Comparison of ENCODE assay signal across 11 cellular contexts in genomic region chr5:154701181-154701580, GRCh38. TPM values are rescaled to one million over a fixed set of nuclear protein-coding genes. Genes with fewer than 3 reads are reported as not detected.
A peak's percentile ranks its signal among the peaks of the same experiment; 100 is the strongest.
DNase-seq lines count a peak whose midpoint lies in the region; ATAC-seq and TF ChIP-seq lines count a peak whose summit lies in the region.
"Had no signal": no experiment of that assay in that cellular context is flagged by ENCODE, and none has a peak within 500 bp of the region (broad histone marks: within the 10 kb centered on the region; RNA-seq: fewer than 3 reads in every experiment).

No MANE protein-coding gene starts in this region.

- H3K9me3 Mint-ChIP-seq in WTC11 (no peaks in the 10 kb centered on the region), nephron progenitor cell (no peaks in the 10 kb centered on the region)
- H3K9me3 Mint-ChIP-seq: activated naive CD4-positive, alpha-beta T cell treated with anti-CD3 and anti-CD28 coated beads for 36 hours; naive thymus-derived CD8-positive, alpha-beta T cell; stimulated activated naive CD8-positive, alpha-beta T cell treated with anti-CD3 and anti-CD28 coated beads, Interleukin-15, Interleukin-2, amounts not matched to agents 100 ng/mL and 50 ng/mL, for 24 hours had no signal

- ATAC-seq in WTC11 (no peak; the same call in 1 of the 2 replicates), GM21447 (IDR thresholded peaks at IDR 0.05; ENCODE audit: unreplicated experiment) (no peak)
- ATAC-seq: gastroesophageal sphincter; naive thymus-derived CD8-positive, alpha-beta T cell had no signal

- CTCF ChIA-PET in WTC11 (lab: Charles Lee): no interaction called here

- TF ChIP-seq CTCF in WTC11 (IDR thresholded peaks at IDR 0.05) (no peak), nephron progenitor cell (IDR thresholded peaks at IDR 0.05) (no peak), osteoblast (IDR thresholded peaks at IDR 0.05; ENCODE audit: extremely low read depth, low read depth, low read length) (no peak)

- H3K36me3 Mint-ChIP-seq in WTC11 (no peaks in the 10 kb centered on the region), nephron progenitor cell (ENCODE audit: low read depth) (no peaks in the 10 kb centered on the region)
- H3K36me3 Mint-ChIP-seq: naive thymus-derived CD8-positive, alpha-beta T cell had no signal

- H2AFZ ChIP-seq in osteoblast (ENCODE audit: low read length): no peak overlapping the region

- H3K4me1 Mint-ChIP-seq in WTC11: peaks cover 45% of the 10 kb centered on the region
- H3K4me1 Mint-ChIP-seq in nephron progenitor cell: peaks cover 38% of the 10 kb centered on the region

- H3K36me3 ChIP-seq in osteoblast (ENCODE audit: insufficient read depth, low read length): no peaks in the 10 kb centered on the region
- H3K36me3 ChIP-seq: gastroesophageal sphincter had no signal

- no peak overlapping the region for H3K27ac ChIP-seq in osteoblast (ENCODE audit: low read depth, low read length)
- H3K27ac ChIP-seq: gastroesophageal sphincter had no signal

- H3K27ac Mint-ChIP-seq in WTC11: peak overlapping the region; percentile 83
- peak overlapping the region; percentile 1 for H3K27ac Mint-ChIP-seq in nephron progenitor cell
- H3K27ac Mint-ChIP-seq: activated naive CD4-positive, alpha-beta T cell treated with anti-CD3 and anti-CD28 coated beads for 36 hours; naive thymus-derived CD8-positive, alpha-beta T cell; stimulated activated naive CD8-positive, alpha-beta T cell treated with anti-CD3 and anti-CD28 coated beads, Interleukin-15, Interleukin-2, amounts not matched to agents 100 ng/mL and 50 ng/mL, for 24 hours had no signal

- DNase-seq in DMS79 (lab: John Stamatoyannopoulos, UW): peak; percentile 25
- peak; percentile 84 for DNase-seq in NCI-H1092 treated with DMSO at 0.1 percent for 48 hours (lab: John Stamatoyannopoulos, UW)
- DNase-seq in WTC11 (ENCODE audit: low spot score): no peak
- no peak for DNase-seq in nephron progenitor cell
- DNase-seq in osteoblast (ENCODE audit: insufficient read length, low spot score, missing footprints): no peak
- no peak for DNase-seq in NCI-H774 (lab: John Stamatoyannopoulos, UW)
- DNase-seq: activated naive CD4-positive, alpha-beta T cell treated with anti-CD3 and anti-CD28 coated beads for 36 hours; naive thymus-derived CD8-positive, alpha-beta T cell had no signal

- H4K20me1 ChIP-seq in osteoblast (ENCODE audit: insufficient read depth, low read length): no peaks in the 10 kb centered on the region

- H3K27me3 Mint-ChIP-seq in WTC11 (ENCODE audit: low read depth) (no peaks in the 10 kb centered on the region), nephron progenitor cell (ENCODE audit: low read depth, poor library complexity) (peaks cover 8% of the 10 kb centered on the region)
- H3K27me3 Mint-ChIP-seq: stimulated activated naive CD8-positive, alpha-beta T cell treated with anti-CD3 and anti-CD28 coated beads, Interleukin-15, Interleukin-2, amounts not matched to agents 100 ng/mL and 50 ng/mL, for 24 hours had no signal

- no peaks in the 10 kb centered on the region for H3K79me2 ChIP-seq in osteoblast (ENCODE audit: insufficient read depth, low read length)

- H3K27me3 ChIP-seq in osteoblast (ENCODE audit: insufficient read depth, low read length): no peaks in the 10 kb centered on the region
- H3K27me3 ChIP-seq: gastroesophageal sphincter had no signal

- H3K4me1 ChIP-seq in osteoblast (ENCODE audit: insufficient read depth, low read length): peaks cover 19% of the 10 kb centered on the region
- H3K4me1 ChIP-seq: gastroesophageal sphincter had no signal

- no peak overlapping the region for H3K4me3 ChIP-seq in osteoblast (ENCODE audit: insufficient read depth, low read length)
- H3K4me3 ChIP-seq: gastroesophageal sphincter had no signal

- no peak overlapping the region for H3K4me2 ChIP-seq in osteoblast (ENCODE audit: insufficient read depth, low read length)

- no peak overlapping the region for H3K4me3 Mint-ChIP-seq in WTC11
- no peak overlapping the region for H3K4me3 Mint-ChIP-seq in nephron progenitor cell
- H3K4me3 Mint-ChIP-seq: activated naive CD4-positive, alpha-beta T cell treated with anti-CD3 and anti-CD28 coated beads for 36 hours; naive thymus-derived CD8-positive, alpha-beta T cell; stimulated activated naive CD8-positive, alpha-beta T cell treated with anti-CD3 and anti-CD28 coated beads, Interleukin-15, Interleukin-2, amounts not matched to agents 100 ng/mL and 50 ng/mL, for 24 hours had no signal

- no peaks in the 10 kb centered on the region for H3K9me3 ChIP-seq in osteoblast (ENCODE audit: low read depth, low read length)
- H3K9me3 ChIP-seq: gastroesophageal sphincter had no signal

- POLR2A ChIA-PET in WTC11 (lab: Charles Lee): interaction anchor here (0.5 to 1.1 kb wide), 3 partner anchors 11 to 24 kb away, joined by 3 to 8 read pairs (median 5); no protein-coding TSS in a partner anchor

TF ChIP-seq in WTC11, 78 proteins besides CTCF, POLR2A, EP300 and RAD21 (continues in another document):
- no peak for TF ChIP-seq ZNF219 (CRISPR knock-in tag; IDR thresholded peaks at IDR 0.05; ENCODE audit: borderline replicate concordance)
- TF ChIP-seq ELF4 (CRISPR knock-in tag; IDR thresholded peaks at IDR 0.05; ENCODE audit: low read depth): no peak
- TF ChIP-seq ZBTB43 (CRISPR knock-in tag; IDR thresholded peaks at IDR 0.05): no peak
- TF ChIP-seq ZNF532 (CRISPR knock-in tag; IDR thresholded peaks at IDR 0.05; ENCODE audit: borderline replicate concordance): no peak
- TF ChIP-seq HMGA2 (CRISPR knock-in tag; IDR thresholded peaks at IDR 0.05): no peak
- TF ChIP-seq SMAD4 (CRISPR knock-in tag; IDR thresholded peaks at IDR 0.05): no peak
- TF ChIP-seq SOX15 (CRISPR knock-in tag; IDR thresholded peaks at IDR 0.05): no peak
- TF ChIP-seq ZSCAN18 (CRISPR knock-in tag; IDR thresholded peaks at IDR 0.05): no peak
- no peak for TF ChIP-seq E2F5 (CRISPR knock-in tag; IDR thresholded peaks at IDR 0.05)

RNA-seq across cellular contexts. Expression of gene LARP1, which starts 54.0 kb away (rescaled TPM):
- total RNA-seq in WTC11 (2021) (360 to 406 TPM (median 378 TPM) in 3 replicates), osteoblast (115 and 124 TPM in 2 replicates)

Comparison
In these comparisons a context has a peak if more than half of its experiments do, and no peak if none do; other contexts are left out.
1. DNase-seq: peak in DMS79 (single experiment) and NCI-H1092 treated with DMSO at 0.1 percent for 48 hours (single experiment); none in WTC11 (single experiment), nephron progenitor cell (single experiment), osteoblast (single experiment) and NCI-H774 (single experiment).